In genomic region chr12:41277019-41277770, GRCh38 we compare ENCODE assay signal across 10 cellular contexts.
DNase-seq lines count a peak whose midpoint lies in the region; ATAC-seq and TF ChIP-seq lines count a peak whose summit lies in the region.
"Had no signal": no experiment of that assay in that cellular context is flagged by ENCODE, and none has a peak within 500 bp of the region (broad histone marks: within the 10 kb centered on the region; RNA-seq: fewer than 3 reads in every experiment).

No MANE protein-coding gene starts in this region.

- WGBS in iPS DF 6.9 (ENCODE audit: insufficient coverage, insufficient read length): no CpG with 5 or more reads among the region's 14 CpGs

- TF ChIP-seq CTCF in thoracic aorta (IDR thresholded peaks at IDR 0.05): peak; percentile 36

- H3K9me3 ChIP-seq in adipocyte (ENCODE audit: control insufficient read depth, low read length) (no peaks in the 10 kb centered on the region), iPS DF 6.9 (ENCODE audit: control insufficient read depth, insufficient read depth, low read length) (no peaks in the 10 kb centered on the region), thoracic aorta (no peaks in the 10 kb centered on the region)

- ATAC-seq in GM21423 (IDR thresholded peaks at IDR 0.05; ENCODE audit: unreplicated experiment): peak; percentile 78
- ATAC-seq in thoracic aorta (ENCODE audit: insufficient number of reproducible peaks, low FRiP score, low read depth): no peak

- H3K36me3 ChIP-seq in adipocyte (ENCODE audit: control insufficient read depth, insufficient read depth, low read length, severe bottlenecking) (no peaks in the 10 kb centered on the region), iPS DF 6.9 (ENCODE audit: control insufficient read depth, insufficient read depth, low read length) (no peaks in the 10 kb centered on the region), thoracic aorta (no peaks in the 10 kb centered on the region)
- H3K36me3 ChIP-seq: BLaER1 treated with 17β-estradiol and CSF1 and Interleukin-3, amounts not matched to agents 10 nM and 100 nM had no signal

- no peak overlapping the region for H3K9ac ChIP-seq in adipocyte (ENCODE audit: low read length)
- H3K9ac ChIP-seq: BLaER1 treated with 17β-estradiol and CSF1 and Interleukin-3, amounts not matched to agents 10 nM and 100 nM had no signal

- H3K27me3 ChIP-seq in adipocyte (replicated peaks; ENCODE audit: control insufficient read depth, insufficient read depth, low read length) (peaks cover 4% of the 10 kb centered on the region), iPS DF 6.9 (ENCODE audit: control insufficient read depth, insufficient read depth, low read length) (no peaks in the 10 kb centered on the region), thoracic aorta (replicated peaks; ENCODE audit: insufficient read depth) (no peaks in the 10 kb centered on the region)
- H3K27me3 ChIP-seq: BLaER1 treated with 17β-estradiol and CSF1 and Interleukin-3, amounts not matched to agents 10 nM and 100 nM had no signal

- H3K4me1 ChIP-seq in adipocyte (ENCODE audit: control insufficient read depth, insufficient read depth, low read length) (no peaks in the 10 kb centered on the region), iPS DF 6.9 (ENCODE audit: control insufficient read depth, insufficient read depth, low read length) (0 out of 2 replicates have a peak, but pooled peaks cover 1% of the 10 kb centered on the region), thoracic aorta (ENCODE audit: control insufficient read depth in 1 of 2, low read depth in 2 of 2) (peaks cover 0 to 6% of the 10 kb centered on the region in 2 donors)

- DNase-seq in NCI-H1436 (lab: John Stamatoyannopoulos, UW): peak; percentile 45
- no peak for DNase-seq in NCI-H1436 treated with DMSO at 0.1 percent for 48 hours (lab: John Stamatoyannopoulos, UW)
- DNase-seq in NCI-H146 treated with DMSO at 0.1 percent for 48 hours (lab: John Stamatoyannopoulos, UW; ENCODE audit: unreplicated experiment): peak; percentile 87
- peak; percentile 72 for DNase-seq in adipocyte (ENCODE audit: low read depth)
- DNase-seq in iPS DF 6.9 (ENCODE audit: low read depth, low spot score): peak; percentile 1
- DNase-seq in thoracic aorta (ENCODE audit: low spot score): no peak
- DNase-seq in KG1 (lab: John Stamatoyannopoulos, UW): no peak
- DNase-seq: activated naive CD8-positive, alpha-beta T cell treated with anti-CD3 and anti-CD28 coated beads, Interleukin-2, amount 10 ng/mL, durations not matched to agents 7 days and 5 days had no signal

- no peak overlapping the region for H3K27ac ChIP-seq in iPS DF 6.9 (ENCODE audit: low read length)
- H3K27ac ChIP-seq in thoracic aorta: no peak overlapping the region
- H3K27ac ChIP-seq: BLaER1 treated with 17β-estradiol and CSF1 and Interleukin-3, amounts not matched to agents 10 nM and 100 nM had no signal

- H3K4me3 ChIP-seq in adipocyte (ENCODE audit: low read length) (no peak overlapping the region), iPS DF 6.9 (ENCODE audit: low read length) (no peak overlapping the region), thoracic aorta (peak overlapping the region; percentile 1)
- H3K4me3 ChIP-seq: BLaER1 treated with 17β-estradiol and CSF1 and Interleukin-3, amounts not matched to agents 10 nM and 100 nM had no signal

Comparison
In these comparisons a context has a peak if more than half of its experiments do, and no peak if none do; other contexts are left out.
1. DNase-seq: peak in NCI-H1436 (single experiment), NCI-H146 treated with DMSO at 0.1 percent for 48 hours (single experiment), adipocyte (single experiment) and iPS DF 6.9 (single experiment); none in NCI-H1436 treated with DMSO at 0.1 percent for 48 hours (single experiment), thoracic aorta (single experiment) and KG1 (single experiment).